Comparison of ENCODE assay signal across 18 cellular contexts in the genomic region with DNA sequence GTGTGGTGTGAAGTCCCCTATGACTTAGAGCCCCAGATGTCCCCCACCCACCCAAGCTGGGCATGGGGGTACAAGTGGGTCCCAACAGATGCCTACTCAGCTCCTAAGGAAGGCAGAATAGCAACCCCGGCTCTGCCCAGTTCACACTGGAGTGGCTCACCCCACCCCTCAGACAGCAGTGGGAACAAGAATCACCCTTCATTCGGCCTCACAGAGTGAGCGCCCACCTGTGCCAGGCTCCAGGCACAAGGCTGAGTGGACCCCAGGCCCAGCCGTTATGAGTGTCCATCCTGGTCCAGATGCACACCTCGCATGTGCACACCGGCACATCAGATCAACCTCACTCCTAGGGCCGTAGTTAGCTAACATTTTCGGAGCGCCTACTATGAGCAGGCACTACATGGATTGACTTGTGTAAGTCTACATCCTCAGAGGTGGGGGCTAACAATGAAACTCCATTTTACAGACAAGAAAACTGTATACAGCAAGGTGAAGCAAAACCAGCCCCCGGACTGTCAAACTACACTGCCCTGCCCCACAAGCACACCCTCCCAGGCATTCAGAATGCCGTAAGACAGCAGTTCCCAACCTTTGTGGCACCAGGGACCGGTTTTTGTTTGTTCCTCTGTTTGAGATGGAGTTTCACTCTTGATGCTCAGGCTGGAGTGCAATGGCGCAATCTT. TPM values are rescaled to one million over a fixed set of nuclear protein-coding genes. Genes with fewer than 3 reads are reported as not detected.
A peak's percentile ranks its signal among the peaks of the same experiment; 100 is the strongest.
DNase-seq lines count a peak whose midpoint lies in the region; ATAC-seq and TF ChIP-seq lines count a peak whose summit lies in the region.
"Had no signal": no experiment of that assay in that cellular context is flagged by ENCODE, and none has a peak within 500 bp of the region (broad histone marks: within the 10 kb centered on the region; RNA-seq: fewer than 3 reads in every experiment).

No MANE protein-coding gene starts in this region.

- H3K4me3 ChIP-seq in CD4-positive, alpha-beta memory T cell (ENCODE audit: low read length in 2 of 2), result no peak overlapping the region
- no peak overlapping the region for H3K4me3 ChIP-seq in naive thymus-derived CD4-positive, alpha-beta T cell (ENCODE audit: low read length)
- H3K4me3 ChIP-seq: breast epithelium, heart left ventricle, K562, upper lobe of right lung had no signal

- no peaks in the 10 kb centered on the region for H3K27me3 ChIP-seq in CD4-positive, alpha-beta memory T cell (ENCODE audit: insufficient read depth, low read length)
- H3K27me3 ChIP-seq in naive thymus-derived CD4-positive, alpha-beta T cell (ENCODE audit: control insufficient read depth in 2 of 2, insufficient read depth in 2 of 2, low read length in 2 of 2), result no peaks in the 10 kb centered on the region
- H3K27me3 ChIP-seq: breast epithelium had no signal

- H3K4me3 Mint-ChIP-seq in activated CD8-positive, alpha-beta T cell treated with anti-CD3 and anti-CD28 coated beads for 36 hours, result peak overlapping the region; percentile 98
- no peak overlapping the region for H3K4me3 Mint-ChIP-seq in activated CD8-positive, alpha-beta T cell treated with anti-CD3 and anti-CD28 coated beads, Interleukin-2, amount 10 ng/mL, durations not matched to agents 7 days and 5 days
- peak overlapping the region in 1 of 8 donors; percentile 95 for H3K4me3 Mint-ChIP-seq in CD4-positive, alpha-beta memory T cell
- no peak overlapping the region for H3K4me3 Mint-ChIP-seq in naive thymus-derived CD4-positive, alpha-beta T cell

- H3K27me3 Mint-ChIP-seq in activated CD8-positive, alpha-beta T cell treated with anti-CD3 and anti-CD28 coated beads for 36 hours, result no peaks in the 10 kb centered on the region
- no peaks in the 10 kb centered on the region for H3K27me3 Mint-ChIP-seq in activated CD8-positive, alpha-beta T cell treated with anti-CD3 and anti-CD28 coated beads, Interleukin-2, amount 10 ng/mL, durations not matched to agents 7 days and 5 days (ENCODE audit: low read depth)
- H3K27me3 Mint-ChIP-seq in CD4-positive, alpha-beta memory T cell, result no peaks in the 10 kb centered on the region
- H3K27me3 Mint-ChIP-seq in naive thymus-derived CD4-positive, alpha-beta T cell, result no peaks in the 10 kb centered on the region

- DNase-seq in activated CD8-positive, alpha-beta T cell treated with anti-CD3 and anti-CD28 coated beads for 36 hours, result no peak
- no peak for DNase-seq in activated CD8-positive, alpha-beta T cell treated with anti-CD3 and anti-CD28 coated beads, Interleukin-2, amount 10 ng/mL, durations not matched to agents 7 days and 5 days
- no peak for DNase-seq in CD4-positive, alpha-beta memory T cell
- DNase-seq in naive thymus-derived CD4-positive, alpha-beta T cell, result peak in 1 of 9 donors; percentile 8
- DNase-seq in hepatic stellate cell (ENCODE audit: low spot score), result no peak
- no peak for DNase-seq in Kasumi-1 (lab: John Stamatoyannopoulos, UW)
- no peak for DNase-seq in H4 (ENCODE audit: low spot score)
- DNase-seq: activated naive CD4-positive, alpha-beta T cell treated with Interleukin-2 at 50 U/mL for 16 hours; Caco-2; GF-D8; NCI-H1105 treated with DMSO at 0.1 percent for 48 hours; upper lobe of right lung had no signal

- intact Hi-C loops in activated CD8-positive, alpha-beta T cell treated with anti-CD3 and anti-CD28 coated beads for 36 hours (cut with micrococcal nuclease), result loop anchor here (10.0 kb wide), 2 partner anchors 184 to 394 kb away; partner anchors contain the start of genes ARID5A and ITPRIPL1
- intact Hi-C loops in CD4-positive, alpha-beta memory T cell (cut with micrococcal nuclease), result no loop called here
- intact Hi-C loops in naive thymus-derived CD4-positive, alpha-beta T cell (cut with micrococcal nuclease), result no loop called here

- H3K27ac ChIP-seq in CD4-positive, alpha-beta memory T cell (ENCODE audit: low read depth, low read length), result no peak overlapping the region
- peak overlapping the region; percentile 93; the same call in 1 of the 2 replicates for H3K27ac ChIP-seq in VCaP
- no peak overlapping the region for H3K27ac ChIP-seq in naive thymus-derived CD4-positive, alpha-beta T cell (ENCODE audit: low read depth, low read length)
- H3K27ac ChIP-seq: breast epithelium, heart left ventricle, neutrophil, upper lobe of right lung had no signal

- POLR2A ChIA-PET in activated CD8-positive, alpha-beta T cell treated with anti-CD3 and anti-CD28 coated beads for 36 hours (lab: Charles Lee), result interaction anchor here (1.9 to 14.8 kb wide), 5 partner anchors 9 to 126 kb away, joined by 9 to 690 read pairs (median 67); partner anchors contain the start of gene CIAO1
- POLR2A ChIA-PET in activated CD8-positive, alpha-beta T cell treated with anti-CD3 and anti-CD28 coated beads, Interleukin-2, amount 10 ng/mL, durations not matched to agents 7 days and 5 days (lab: Charles Lee), result interaction anchor here (0.8 to 10.2 kb wide), 3 partner anchors 20 to 55 kb away, joined by 3 to 193 read pairs (median 10); no protein-coding TSS in a partner anchor
- POLR2A ChIA-PET in CD4-positive, alpha-beta memory T cell (lab: Charles Lee; ENCODE audit: partially characterized antibody), result interaction anchor here (0.8 to 12.4 kb wide), 5 partner anchors 20 to 67 kb away, joined by 3 to 285 read pairs (median 7); partner anchors contain the start of gene STARD7
- POLR2A ChIA-PET in naive thymus-derived CD4-positive, alpha-beta T cell (lab: Charles Lee), result interaction anchor here (0.6 to 11.9 kb wide), 7 partner anchors 10 to 1005 kb away, joined by 3 to 106 read pairs (median 4); no protein-coding TSS in a partner anchor

- peaks cover 34% of the 10 kb centered on the region for H3K36me3 Mint-ChIP-seq in activated CD8-positive, alpha-beta T cell treated with anti-CD3 and anti-CD28 coated beads for 36 hours (ENCODE audit: low read depth)
- H3K36me3 Mint-ChIP-seq in activated CD8-positive, alpha-beta T cell treated with anti-CD3 and anti-CD28 coated beads, Interleukin-2, amount 10 ng/mL, durations not matched to agents 7 days and 5 days (ENCODE audit: low read depth), result peaks cover 16% of the 10 kb centered on the region
- peaks cover 3 to 36% of the 10 kb centered on the region in 2 donors for H3K36me3 Mint-ChIP-seq in CD4-positive, alpha-beta memory T cell
- peaks cover 0 to 11% (median 0%) of the 10 kb centered on the region in 5 donors for H3K36me3 Mint-ChIP-seq in naive thymus-derived CD4-positive, alpha-beta T cell

- peaks cover 6% of the 10 kb centered on the region for H3K36me3 ChIP-seq in CD4-positive, alpha-beta memory T cell (ENCODE audit: insufficient read depth, low read length)
- H3K36me3 ChIP-seq in naive thymus-derived CD4-positive, alpha-beta T cell (ENCODE audit: control insufficient read depth in 2 of 3, insufficient read depth in 3 of 3, low read length in 3 of 3), result peaks cover 0 to 14% (median 0%) of the 10 kb centered on the region in 3 experiments
- H3K36me3 ChIP-seq: breast epithelium, neutrophil, upper lobe of right lung had no signal

- CTCF ChIA-PET in activated CD8-positive, alpha-beta T cell treated with anti-CD3 and anti-CD28 coated beads for 36 hours (lab: Charles Lee), result interaction anchor here (0.7 to 14.1 kb wide), 10 partner anchors 10 to 149 kb away, joined by 3 to 540 read pairs (median 16); partner anchors contain the start of genes ADRA2B and ANKRD36C
- CTCF ChIA-PET in activated CD8-positive, alpha-beta T cell treated with anti-CD3 and anti-CD28 coated beads, Interleukin-2, amount 10 ng/mL, durations not matched to agents 7 days and 5 days (lab: Charles Lee), result interaction anchor here (0.6 to 21.7 kb wide), 13 partner anchors 8 to 148 kb away, joined by 3 to 674 read pairs (median 9); partner anchors contain the start of genes CIAO1, STARD7 and TMEM127
- CTCF ChIA-PET in CD4-positive, alpha-beta memory T cell (lab: Charles Lee; ENCODE audit: partially characterized antibody), result interaction anchor here (1.0 to 14.8 kb wide), 7 partner anchors 10 to 118 kb away, joined by 3 to 648 read pairs (median 26); no protein-coding TSS in a partner anchor
- CTCF ChIA-PET in naive thymus-derived CD4-positive, alpha-beta T cell (lab: Charles Lee), result interaction anchor here (0.5 to 15.4 kb wide), 5 partner anchors 9 to 70 kb away, joined by 3 to 401 read pairs (median 9); no protein-coding TSS in a partner anchor

- ATAC-seq in activated CD8-positive, alpha-beta T cell treated with anti-CD3 and anti-CD28 coated beads for 36 hours, result no peak
- no peak for ATAC-seq in activated CD8-positive, alpha-beta T cell treated with anti-CD3 and anti-CD28 coated beads, Interleukin-2, amount 10 ng/mL, durations not matched to agents 7 days and 5 days
- no peak for ATAC-seq in naive thymus-derived CD4-positive, alpha-beta T cell
- ATAC-seq: heart left ventricle, K562, upper lobe of right lung had no signal

- peaks cover 32% of the 10 kb centered on the region for H3K4me1 ChIP-seq in CD4-positive, alpha-beta memory T cell (ENCODE audit: insufficient read depth, low read length)
- H3K4me1 ChIP-seq in naive thymus-derived CD4-positive, alpha-beta T cell (ENCODE audit: control insufficient read depth in 2 of 2, insufficient read depth in 2 of 2, low read length in 2 of 2), result peaks cover 27 to 30% of the 10 kb centered on the region in 2 donors

- no peaks in the 10 kb centered on the region for H3K9me3 Mint-ChIP-seq in activated CD8-positive, alpha-beta T cell treated with anti-CD3 and anti-CD28 coated beads for 36 hours
- H3K9me3 Mint-ChIP-seq in activated CD8-positive, alpha-beta T cell treated with anti-CD3 and anti-CD28 coated beads, Interleukin-2, amount 10 ng/mL, durations not matched to agents 7 days and 5 days (ENCODE audit: insufficient read depth), result no peaks in the 10 kb centered on the region
- peaks cover 0 to 5% (median 0%) of the 10 kb centered on the region in 8 donors for H3K9me3 Mint-ChIP-seq in CD4-positive, alpha-beta memory T cell
- H3K9me3 Mint-ChIP-seq in naive thymus-derived CD4-positive, alpha-beta T cell, result no peaks in the 10 kb centered on the region

- H3K4me1 Mint-ChIP-seq in activated CD8-positive, alpha-beta T cell treated with anti-CD3 and anti-CD28 coated beads for 36 hours (ENCODE audit: low read depth), result peaks cover 29% of the 10 kb centered on the region
- peaks cover 39% of the 10 kb centered on the region for H3K4me1 Mint-ChIP-seq in activated CD8-positive, alpha-beta T cell treated with anti-CD3 and anti-CD28 coated beads, Interleukin-2, amount 10 ng/mL, durations not matched to agents 7 days and 5 days (ENCODE audit: low read depth)
- H3K4me1 Mint-ChIP-seq in CD4-positive, alpha-beta memory T cell, result peaks cover 15 to 53% (median 27%) of the 10 kb centered on the region in 4 donors
- peaks cover 16 to 39% (median 30%) of the 10 kb centered on the region in 7 donors for H3K4me1 Mint-ChIP-seq in naive thymus-derived CD4-positive, alpha-beta T cell

- H3K9me3 ChIP-seq in CD4-positive, alpha-beta memory T cell (ENCODE audit: control insufficient read depth in 1 of 2, low read length in 2 of 2), result no peaks in the 10 kb centered on the region
- H3K9me3 ChIP-seq in naive thymus-derived CD4-positive, alpha-beta T cell (ENCODE audit: control insufficient read depth in 2 of 3, low read length in 3 of 3), result no peaks in the 10 kb centered on the region
- H3K9me3 ChIP-seq: breast epithelium, Caco-2, heart left ventricle, neutrophil, upper lobe of right lung had no signal

- peak overlapping the region; percentile 94 for H3K27ac Mint-ChIP-seq in activated CD8-positive, alpha-beta T cell treated with anti-CD3 and anti-CD28 coated beads for 36 hours
- no peak overlapping the region for H3K27ac Mint-ChIP-seq in activated CD8-positive, alpha-beta T cell treated with anti-CD3 and anti-CD28 coated beads, Interleukin-2, amount 10 ng/mL, durations not matched to agents 7 days and 5 days
- H3K27ac Mint-ChIP-seq in CD4-positive, alpha-beta memory T cell, result peak overlapping the region in 6 of 7 donors; percentile 15 to 98 (median 68)
- peak overlapping the region in 5 of 9 donors; percentile 14 to 100 (median 98) for H3K27ac Mint-ChIP-seq in naive thymus-derived CD4-positive, alpha-beta T cell

- no peak for TF ChIP-seq CTCF in activated CD8-positive, alpha-beta T cell treated with anti-CD3 and anti-CD28 coated beads for 36 hours (IDR thresholded peaks at IDR 0.05)
- no peak for TF ChIP-seq CTCF in VCaP (conservative IDR thresholded peaks at IDR 0.05)

RNA-seq across cellular contexts. Expression of gene ASTL, which starts 2.8 kb away (rescaled TPM):
- total RNA-seq in activated CD8-positive, alpha-beta T cell treated with anti-CD3 and anti-CD28 coated beads for 36 hours, result 1 to 10 TPM; 1.8 to 2.7 TPM
- under 1 TPM in 1 of 2 experiments, not detected in 1; 0.34 TPM for total RNA-seq in activated CD8-positive, alpha-beta T cell treated with anti-CD3 and anti-CD28 coated beads, Interleukin-2, amount 10 ng/mL, durations not matched to agents 7 days and 5 days
- 1 to 10 TPM in 1 of 2 experiments, not detected in 1; 1.3 TPM for total RNA-seq in CD4-positive, alpha-beta memory T cell
- under 1 TPM in 1 of 2 donors, not detected in 1; 0.48 TPM for polyA plus RNA-seq in CD4-positive, alpha-beta memory T cell
- total RNA-seq in naive thymus-derived CD4-positive, alpha-beta T cell, result 1 to 10 TPM in 2 of 5 experiments, under 1 TPM in 3; 0.65 to 7.5 (median 0.86) TPM
- polyA plus RNA-seq in naive thymus-derived CD4-positive, alpha-beta T cell, result under 1 TPM in 1 of 2 donors, not detected in 1; 0.19 TPM
- total RNA-seq in H4 (2014; rRNA removed; shearing (Covaris generic)), result not detected in 2 replicates
- total RNA-seq: heart left ventricle, K562, upper lobe of right lung had no signal
- polyA plus RNA-seq: AG04450, K562 had no signal

RNA-seq across cellular contexts. Expression of gene DUSP2, which starts 4.2 kb away (rescaled TPM):
- total RNA-seq in activated CD8-positive, alpha-beta T cell treated with anti-CD3 and anti-CD28 coated beads for 36 hours, result 100 to 1,000 TPM; 311 to 313 TPM
- 10 to 100 TPM; 20.3 to 21.2 TPM for total RNA-seq in activated CD8-positive, alpha-beta T cell treated with anti-CD3 and anti-CD28 coated beads, Interleukin-2, amount 10 ng/mL, durations not matched to agents 7 days and 5 days
- total RNA-seq in CD4-positive, alpha-beta memory T cell, result 10 to 100 TPM; 33.4 to 34.6 TPM
- polyA plus RNA-seq in CD4-positive, alpha-beta memory T cell, result 100 to 1,000 TPM in 1 of 2 donors, 10 to 100 TPM in 1; 48.2 to 303 TPM
- total RNA-seq in naive thymus-derived CD4-positive, alpha-beta T cell, result 100 to 1,000 TPM in 2 of 5 experiments, 10 to 100 TPM in 3; 22.1 to 255 (median 50.3) TPM
- 10 to 100 TPM; 21.0 to 25.6 TPM for polyA plus RNA-seq in naive thymus-derived CD4-positive, alpha-beta T cell
- total RNA-seq in H4 (2014; rRNA removed; shearing (Covaris generic)), result 16.4 and 17.7 TPM in 2 replicates

RNA-seq across cellular contexts. Expression of gene ADRA2B, which starts 24.7 kb away (rescaled TPM):
- under 1 TPM; 0.29 to 0.34 TPM for total RNA-seq in activated CD8-positive, alpha-beta T cell treated with anti-CD3 and anti-CD28 coated beads for 36 hours
- total RNA-seq in activated CD8-positive, alpha-beta T cell treated with anti-CD3 and anti-CD28 coated beads, Interleukin-2, amount 10 ng/mL, durations not matched to agents 7 days and 5 days, result under 1 TPM in 1 of 2 experiments, not detected in 1; 0.08 TPM
- not detected for total RNA-seq in CD4-positive, alpha-beta memory T cell
- not detected for polyA plus RNA-seq in CD4-positive, alpha-beta memory T cell
- under 1 TPM in 3 of 5 experiments, not detected in 2; 0.15 to 0.93 (median 0.76) TPM for total RNA-seq in naive thymus-derived CD4-positive, alpha-beta T cell
- polyA plus RNA-seq in naive thymus-derived CD4-positive, alpha-beta T cell, result not detected
- 0.10 TPM in 1 of 2 replicates, not detected in the other for total RNA-seq in H4 (2014; rRNA removed; shearing (Covaris generic))
- total RNA-seq: K562 had no signal
- polyA plus RNA-seq: AG04450, K562 had no signal
